1 cellular context compared by ENCODE assay signal in the genomic region with DNA sequence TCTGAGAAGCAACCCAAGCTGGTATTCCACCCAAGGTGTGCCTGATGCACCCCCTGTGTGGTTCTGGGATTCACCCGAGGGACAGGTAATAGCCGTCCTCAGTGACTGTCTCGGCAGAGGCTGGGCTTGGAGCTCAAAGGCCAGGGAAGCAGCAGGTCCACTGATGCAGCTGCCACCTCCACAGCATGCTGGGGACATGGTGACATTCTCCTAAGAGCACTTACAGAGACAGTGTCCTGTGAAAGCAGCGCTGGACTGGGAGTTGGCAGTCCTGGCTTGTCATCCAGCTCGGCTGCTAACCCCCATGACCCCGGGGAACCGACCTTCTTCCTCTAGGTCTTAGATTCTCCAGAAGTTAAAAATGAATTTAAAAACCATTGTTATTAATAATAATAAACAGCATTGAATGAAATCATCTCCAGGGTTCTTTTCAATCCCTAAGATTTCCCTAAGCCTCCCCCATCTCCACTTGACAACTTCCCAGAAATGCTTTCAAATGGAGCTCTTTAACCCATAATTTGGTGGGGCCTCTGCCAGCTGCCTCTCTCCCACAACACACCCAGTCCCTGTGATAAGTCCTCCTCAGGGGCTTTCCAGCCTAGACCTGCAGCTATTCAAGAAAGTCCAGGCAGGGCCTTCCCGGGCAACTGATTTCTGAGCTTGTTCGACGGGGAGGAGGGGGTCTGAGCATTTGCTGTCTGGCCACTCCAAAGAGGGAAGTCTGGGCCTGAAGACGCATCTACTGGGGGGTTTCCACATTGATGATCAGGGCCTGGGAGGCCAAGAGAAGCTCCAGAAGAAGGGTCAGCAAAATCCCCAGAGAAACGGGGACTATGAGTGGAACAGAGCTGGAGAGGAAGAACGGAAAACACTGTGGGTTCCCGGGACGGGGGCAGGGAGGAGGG.
TF ChIP-seq lines count a peak whose summit lies in the region.

No MANE protein-coding gene starts in this region.

TF ChIP-seq in SK-N-SH, 30 proteins besides CTCF, POLR2A, EP300 and RAD21 (continued from another document):
- TF ChIP-seq, protein P1, sequence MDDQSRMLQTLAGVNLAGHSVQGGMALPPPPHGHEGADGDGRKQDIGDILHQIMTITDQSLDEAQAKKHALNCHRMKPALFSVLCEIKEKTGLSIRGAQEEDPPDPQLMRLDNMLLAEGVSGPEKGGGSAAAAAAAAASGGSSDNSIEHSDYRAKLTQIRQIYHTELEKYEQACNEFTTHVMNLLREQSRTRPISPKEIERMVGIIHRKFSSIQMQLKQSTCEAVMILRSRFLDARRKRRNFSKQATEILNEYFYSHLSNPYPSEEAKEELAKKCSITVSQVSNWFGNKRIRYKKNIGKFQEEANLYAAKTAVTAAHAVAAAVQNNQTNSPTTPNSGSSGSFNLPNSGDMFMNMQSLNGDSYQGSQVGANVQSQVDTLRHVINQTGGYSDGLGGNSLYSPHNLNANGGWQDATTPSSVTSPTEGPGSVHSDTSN (IDR thresholded peaks at IDR 0.05), result no peak
- no peak for TF ChIP-seq RXRA (IDR thresholded peaks at IDR 0.05; ENCODE audit: borderline replicate concordance, low read depth)
- no peak for TF ChIP-seq JUND (IDR thresholded peaks at IDR 0.05)
- no peak for TF ChIP-seq POLR2AphosphoS5 (IDR thresholded peaks at IDR 0.05; ENCODE audit: low read depth, low read length)
- TF ChIP-seq SIN3A (IDR thresholded peaks at IDR 0.05; ENCODE audit: borderline replicate concordance, low read depth, low read length), result no peak
- TF ChIP-seq TEAD4 (IDR thresholded peaks at IDR 0.05; ENCODE audit: borderline replicate concordance, insufficient read depth), result no peak
TF ChIP-seq in SK-N-SH: peak in this region for 0.
